Comparison of ENCODE assay signal across 11 cellular contexts in genomic region chr7:54542920-54543539, GRCh38.
DNase-seq lines count a peak whose midpoint lies in the region; TF ChIP-seq lines count a peak whose summit lies in the region.
"Had no signal": no experiment of that assay in that cellular context is flagged by ENCODE, and none has a peak within 500 bp of the region (broad histone marks: within the 10 kb centered on the region; RNA-seq: fewer than 3 reads in every experiment).

No MANE protein-coding gene starts in this region.

- TF ChIP-seq CTCF in RWPE1 (conservative IDR thresholded peaks at IDR 0.05; ENCODE audit: low read depth) (no peak), fibroblast of mammary gland (conservative IDR thresholded peaks at IDR 0.05; ENCODE audit: control insufficient read depth, insufficient read depth, low read depth, low read length) (no peak), retinal pigment epithelial cell (conservative IDR thresholded peaks at IDR 0.05; ENCODE audit: low read depth, low read length) (no peak)

- H3K27me3 ChIP-seq in HUES6 (ENCODE audit: control insufficient read depth, insufficient read depth, low read length), result peaks cover 87% of the 10 kb centered on the region
- peaks cover 12% of the 10 kb centered on the region for H3K27me3 ChIP-seq in effector memory CD4-positive, alpha-beta T cell (replicated peaks; ENCODE audit: control insufficient read depth, insufficient read depth, low read length, poor library complexity, severe bottlenecking)

- H3K4me3 ChIP-seq in HUES6 (ENCODE audit: low read depth, low read length), result peak overlapping the region; percentile 81
- H3K4me3 ChIP-seq in fibroblast of mammary gland (ENCODE audit: control insufficient read depth, low read depth, low read length), result no peak overlapping the region
- H3K4me3 ChIP-seq in retinal pigment epithelial cell (ENCODE audit: low read length), result no peak overlapping the region
- H3K4me3 ChIP-seq in effector memory CD4-positive, alpha-beta T cell (ENCODE audit: insufficient read depth, low read depth, low read length, poor library complexity, severe bottlenecking), result no peak overlapping the region

- no peaks in the 10 kb centered on the region for H3K36me3 ChIP-seq in HUES6 (ENCODE audit: control insufficient read depth, insufficient read depth, low read length)
- H3K36me3 ChIP-seq in effector memory CD4-positive, alpha-beta T cell (ENCODE audit: control insufficient read depth, insufficient read depth, low read length), result no peaks in the 10 kb centered on the region
- H3K36me3 ChIP-seq: gastrocnemius medialis had no signal

- CTCF ChIA-PET in RWPE1 (lab: Yijun Ruan, JAX), result no interaction called here

- H3K4me1 ChIP-seq in HUES6 (ENCODE audit: control insufficient read depth, insufficient read depth, low read length), result peaks cover 12% of the 10 kb centered on the region
- H3K4me1 ChIP-seq in effector memory CD4-positive, alpha-beta T cell (ENCODE audit: control insufficient read depth, insufficient read depth, low read length, poor library complexity, severe bottlenecking), result no peaks in the 10 kb centered on the region
- H3K4me1 ChIP-seq: gastrocnemius medialis had no signal

- peak; percentile 19 for DNase-seq in RWPE1 (ENCODE audit: low spot score)
- DNase-seq in fibroblast of mammary gland (ENCODE audit: low read depth), result peak; percentile 9
- DNase-seq in retinal pigment epithelial cell (ENCODE audit: low read depth), result peak; percentile 6
- DNase-seq in effector memory CD4-positive, alpha-beta T cell, result no peak
- DNase-seq in NCI-H2171 treated with DMSO at 0.1 percent for 48 hours (lab: John Stamatoyannopoulos, UW), result no peak
- no peak for DNase-seq in stimulated activated CD4-positive, alpha-beta T cell treated with anti-CD3 and anti-CD28 coated beads, Interleukin-1b, Interleukin-23, amount 100 ng/mL, for 48 hours
- DNase-seq in putamen (ENCODE audit: low spot score), result no peak
- DNase-seq: gastrocnemius medialis, HCEC 1CT, KG1 had no signal

- no peaks in the 10 kb centered on the region for H3K9me3 ChIP-seq in HUES6 (ENCODE audit: control insufficient read depth, insufficient read depth, low read depth, low read length)
- no peaks in the 10 kb centered on the region for H3K9me3 ChIP-seq in effector memory CD4-positive, alpha-beta T cell (ENCODE audit: control insufficient read depth, low read length)
- H3K9me3 ChIP-seq: gastrocnemius medialis had no signal

- H3K9ac ChIP-seq in HUES6 (ENCODE audit: low read length), result no peak overlapping the region

- H3K27ac ChIP-seq in HUES6 (ENCODE audit: low read depth, low read length), result no peak overlapping the region
- no peak overlapping the region for H3K27ac ChIP-seq in RWPE1
- no peak overlapping the region for H3K27ac ChIP-seq in effector memory CD4-positive, alpha-beta T cell (ENCODE audit: insufficient read depth, low read length, poor library complexity, severe bottlenecking)
- H3K27ac ChIP-seq: gastrocnemius medialis had no signal

- POLR2A ChIA-PET in RWPE1 (lab: Yijun Ruan, JAX; ENCODE audit: low non-redundant PET), result no interaction called here

Comparison
In these comparisons a context has a peak if more than half of its experiments do, and no peak if none do; other contexts are left out.
1. DNase-seq: peak in RWPE1 (single experiment), fibroblast of mammary gland (single experiment) and retinal pigment epithelial cell (single experiment); none in effector memory CD4-positive, alpha-beta T cell (0 of 3), NCI-H2171 treated with DMSO at 0.1 percent for 48 hours (single experiment), stimulated activated CD4-positive, alpha-beta T cell treated with anti-CD3 and anti-CD28 coated beads, Interleukin-1b, Interleukin-23, amount 100 ng/mL, for 48 hours (single experiment) and putamen (single experiment).